In genomic region chr16:80198995-80199299, GRCh38 we compare ENCODE assay signal across 32 cellular contexts.
DNase-seq lines count a peak whose midpoint lies in the region; ATAC-seq, FAIRE-seq and TF ChIP-seq lines count a peak whose summit lies in the region.
"Had no signal": no experiment of that assay in that cellular context is flagged by ENCODE, and none has a peak within 500 bp of the region (broad histone marks: within the 10 kb centered on the region; RNA-seq: fewer than 3 reads in every experiment).

No MANE protein-coding gene starts in this region.

- FAIRE-seq in A549 (lab: Jason Lieb, UNC) (no peak), keratinocyte (lab: Jason Lieb, UNC) (no peak)
- FAIRE-seq: G401.6, H1 had no signal

- H3K4me3 ChIP-seq in A549 = no peak overlapping the region
- H3K4me3 ChIP-seq in RWPE2 (ENCODE audit: severe bottlenecking) = no peak overlapping the region
- no peak overlapping the region for H3K4me3 ChIP-seq in keratinocyte (ENCODE audit: control insufficient read depth in 2 of 3, extremely low read depth in 1 of 3, insufficient read depth in 2 of 3, low read depth in 1 of 3, low read length in 3 of 3)
- H3K4me3 ChIP-seq in Peyer's patch = no peak overlapping the region
- H3K4me3 ChIP-seq: coronary artery, heart left ventricle, left ventricle myocardium inferior, testis, uterus had no signal

- H2AFZ ChIP-seq in keratinocyte (ENCODE audit: control insufficient read depth, low read length) = no peak overlapping the region

- H3K27me3 ChIP-seq in RWPE2 (ENCODE audit: insufficient read depth, poor library complexity, severe bottlenecking) (no peaks in the 10 kb centered on the region), keratinocyte (ENCODE audit: control insufficient read depth, extremely low read depth, insufficient read depth, low read length) (no peaks in the 10 kb centered on the region), Peyer's patch (no peaks in the 10 kb centered on the region)
- H3K27me3 ChIP-seq: brain microvascular endothelial cell, testis, uterus had no signal

- no peaks in the 10 kb centered on the region for H4K20me1 ChIP-seq in keratinocyte (ENCODE audit: control insufficient read depth, extremely low read depth, insufficient read depth, low read length)

- H3K36me3 ChIP-seq in RWPE2 (ENCODE audit: low read depth) (no peaks in the 10 kb centered on the region), keratinocyte (ENCODE audit: control insufficient read depth in 2 of 2, extremely low read depth in 1 of 2, insufficient read depth in 2 of 2, low read length in 2 of 2) (no peaks in the 10 kb centered on the region), Peyer's patch (no peaks in the 10 kb centered on the region)
- H3K36me3 ChIP-seq: brain microvascular endothelial cell, heart left ventricle, left ventricle myocardium inferior, uterus, WERI-Rb-1 had no signal

- ATAC-seq in A549 = no peak
- ATAC-seq in RWPE2 (ENCODE audit: low read depth) = no peak
- ATAC-seq: activated T-cell treated with anti-CD3 and anti-CD28 coated beads, Interleukin-2, amount 50 U/mL, for 4 hours; CD8-positive, alpha-beta T cell; heart left ventricle; naive thymus-derived CD4-positive, alpha-beta T cell; PC-3; stimulated activated naive CD8-positive, alpha-beta T cell treated with anti-CD3 and anti-CD28 coated beads, Interleukin-15, Interleukin-2, amounts not matched to agents 100 U/mL and 50 U/mL, for 24 hours had no signal

- 73% methylated on average over 2 of the region's 2 CpGs for WGBS in A549 (ENCODE audit: missing lambda C conversion rate)

- H3K27ac ChIP-seq in A549 = peak overlapping the region; percentile 88 to 89
- H3K27ac ChIP-seq in RWPE2 (ENCODE audit: poor library complexity, severe bottlenecking) = peak overlapping the region; percentile 93
- peak overlapping the region; percentile 81 for H3K27ac ChIP-seq in epithelial cell of prostate
- H3K27ac ChIP-seq in keratinocyte (ENCODE audit: control insufficient read depth, insufficient read depth, low read length) = peak overlapping the region; percentile 94
- H3K27ac ChIP-seq in Peyer's patch = no peak overlapping the region
- H3K27ac ChIP-seq: coronary artery, heart left ventricle, HL-60, left ventricle myocardium inferior, testis, uterus, WERI-Rb-1 had no signal

- POLR2A ChIA-PET in A549 (lab: Yijun Ruan, JAX) = no interaction called here

- H3K4me1 ChIP-seq in A549 (peaks cover 43% of the 10 kb centered on the region), RWPE2 (ENCODE audit: insufficient read depth, poor library complexity, severe bottlenecking) (peaks cover 29% of the 10 kb centered on the region), keratinocyte (ENCODE audit: control insufficient read depth, extremely low read depth, insufficient read depth, low read length) (peaks cover 32% of the 10 kb centered on the region), Peyer's patch (no peaks in the 10 kb centered on the region)
- H3K4me1 ChIP-seq: heart left ventricle, left ventricle myocardium inferior, testis, uterus had no signal

- no peak for DNase-seq in A549 (ENCODE audit: low read depth in 1 of 2, low spot score in 1 of 2)
- no peak for DNase-seq in RWPE2 (ENCODE audit: low spot score)
- no peak for DNase-seq in epithelial cell of prostate (ENCODE audit: low read depth, low spot score)
- DNase-seq in keratinocyte (ENCODE audit: low read depth, low spot score) = no peak
- DNase-seq in inferior parietal cortex (ENCODE audit: extremely low spot score) = no peak
- no peak for DNase-seq in NCI-H2029 (lab: John Stamatoyannopoulos, UW)
- DNase-seq in C1 segment of cervical spinal cord (lab: John Stamatoyannopoulos, UW) = no peak
- no peak for DNase-seq in Peyer's patch
- DNase-seq: 8988T; activated CD4-positive, alpha-beta T cell treated with anti-CD3 and anti-CD28 coated beads, Interleukin-2, amount 10 ng/mL, durations not matched to agents 24 days and 14 days; activated naive CD4-positive, alpha-beta T cell; activated T-cell treated with anti-CD3 and anti-CD28 coated beads, Interleukin-2, amount 50 U/mL, for 4 hours; AML-193; brain microvascular endothelial cell; CD8-positive, alpha-beta T cell; effector memory CD4-positive, alpha-beta T cell; heart left ventricle; Karpas-422; left ventricle myocardium inferior; midbrain; naive thymus-derived CD4-positive, alpha-beta T cell; NCI-H146; stimulated activated naive CD8-positive, alpha-beta T cell treated with anti-CD3 and anti-CD28 coated beads, Interleukin-15, Interleukin-2, amounts not matched to agents 100 U/mL and 50 U/mL, for 24 hours; T-helper 9 cell; testis; uterus; WERI-Rb-1 had no signal

- no peak for TF ChIP-seq EP300 in A549 (IDR thresholded peaks at IDR 0.05)

- TF ChIP-seq POLR2A in A549 (IDR thresholded peaks at IDR 0.05; ENCODE audit: low read length) (no peak), Peyer's patch (IDR thresholded peaks at IDR 0.05) (no peak)

- no peak overlapping the region for H3K9ac ChIP-seq in keratinocyte (ENCODE audit: control insufficient read depth, extremely low read depth, insufficient read depth, low read length)

- no peaks in the 10 kb centered on the region for H3K79me2 ChIP-seq in keratinocyte (ENCODE audit: control insufficient read depth, insufficient read depth, low read length)

- H3K9me1 ChIP-seq in keratinocyte (ENCODE audit: control insufficient read depth, extremely low read depth, insufficient read depth, low read length) = no peaks in the 10 kb centered on the region

- CTCF ChIA-PET in A549 (lab: Yijun Ruan, JAX) = interaction anchor here (0.9 to 1.0 kb wide), 4 partner anchors 10 to 170 kb away, joined by 3 to 4 read pairs (median 3); no protein-coding TSS in a partner anchor

- peaks cover 6% of the 10 kb centered on the region; the same call in 1 of the 3 replicates for H3K9me3 ChIP-seq in A549
- no peaks in the 10 kb centered on the region for H3K9me3 ChIP-seq in RWPE2 (ENCODE audit: severe bottlenecking)
- no peaks in the 10 kb centered on the region for H3K9me3 ChIP-seq in keratinocyte (ENCODE audit: control insufficient read depth, low read depth, low read length)
- no peaks in the 10 kb centered on the region for H3K9me3 ChIP-seq in Peyer's patch
- H3K9me3 ChIP-seq: heart left ventricle, left ventricle myocardium inferior, testis, uterus had no signal

- H3K4me2 ChIP-seq in A549 (peak overlapping the region; percentile 82), keratinocyte (ENCODE audit: control insufficient read depth, extremely low read depth, insufficient read depth, low read depth, low read length) (no peak overlapping the region)

- no peak for TF ChIP-seq CTCF in A549 (IDR thresholded peaks at IDR 0.05)
- TF ChIP-seq CTCF in RWPE2 (IDR thresholded peaks at IDR 0.05; ENCODE audit: poor library complexity, severe bottlenecking) = no peak
- no peak for TF ChIP-seq CTCF in keratinocyte (optimal IDR thresholded peaks at IDR 0.05 in 1 of 3, IDR thresholded peaks at IDR 0.05 in 1 of 3, conservative IDR thresholded peaks at IDR 0.05 in 1 of 3; ENCODE audit: extremely low read depth in 1 of 3, insufficient read depth in 2 of 3, low read length in 3 of 3)
- TF ChIP-seq CTCF in Peyer's patch (IDR thresholded peaks at IDR 0.05) = no peak

- no peak for TF ChIP-seq RAD21 in A549 (conservative IDR thresholded peaks at IDR 0.05 in 1 of 2, IDR thresholded peaks at IDR 0.05 in 1 of 2)

- dilution Hi-C loops in keratinocyte (cut with MboI; ENCODE audit: extremely low pct_ligation_motif_present, low sequenced_read_pairs) = no loop called here

TF ChIP-seq in A549, 52 proteins besides CTCF, POLR2A, EP300 and RAD21:
- no peak for TF ChIP-seq RCOR1 (IDR thresholded peaks at IDR 0.05; ENCODE audit: low read depth, low read length)
- TF ChIP-seq TP53 (CRISPR knock-in tag; IDR thresholded peaks at IDR 0.05) = no peak
- TF ChIP-seq CBX2 (IDR thresholded peaks at IDR 0.05; ENCODE audit: borderline replicate concordance, low read depth) = no peak
- no peak for TF ChIP-seq FOSB (CRISPR knock-in tag; IDR thresholded peaks at IDR 0.05)
- no peak for TF ChIP-seq ZC3H11A (IDR thresholded peaks at IDR 0.05)
- TF ChIP-seq ATOH8 (CRISPR knock-in tag; IDR thresholded peaks at IDR 0.05; ENCODE audit: low read depth) = no peak
- no peak for TF ChIP-seq HMGXB4 (CRISPR knock-in tag; IDR thresholded peaks at IDR 0.05; ENCODE audit: borderline replicate concordance)
- TF ChIP-seq CHD4 (IDR thresholded peaks at IDR 0.05; ENCODE audit: borderline replicate concordance) = no peak
- TF ChIP-seq CHD2 (IDR thresholded peaks at IDR 0.05; ENCODE audit: low read length, partially characterized antibody) = no peak
- TF ChIP-seq CEBPB (IDR thresholded peaks at IDR 0.05) = no peak
- no peak for TF ChIP-seq FOXS1 (CRISPR knock-in tag; IDR thresholded peaks at IDR 0.05)
- TF ChIP-seq GATA3 (IDR thresholded peaks at IDR 0.05; ENCODE audit: borderline replicate concordance) = no peak
- TF ChIP-seq EHMT2 (IDR thresholded peaks at IDR 0.05; ENCODE audit: low read depth) = no peak
- no peak for TF ChIP-seq JUNB (IDR thresholded peaks at IDR 0.05)
- TF ChIP-seq NFE2L2 (conservative IDR thresholded peaks at IDR 0.05; ENCODE audit: low read length) = no peak
- TF ChIP-seq JUN (IDR thresholded peaks at IDR 0.05) = no peak

Comparison
In these comparisons a context has a peak if more than half of its experiments do, and no peak if none do; other contexts are left out.
1. H3K27ac ChIP-seq: peak in A549 (2 of 2), RWPE2 (single experiment), epithelial cell of prostate (single experiment) and keratinocyte (single experiment); none in Peyer's patch (0 of 4).